Comparison of ENCODE assay signal across 9 cellular contexts in the genomic region with DNA sequence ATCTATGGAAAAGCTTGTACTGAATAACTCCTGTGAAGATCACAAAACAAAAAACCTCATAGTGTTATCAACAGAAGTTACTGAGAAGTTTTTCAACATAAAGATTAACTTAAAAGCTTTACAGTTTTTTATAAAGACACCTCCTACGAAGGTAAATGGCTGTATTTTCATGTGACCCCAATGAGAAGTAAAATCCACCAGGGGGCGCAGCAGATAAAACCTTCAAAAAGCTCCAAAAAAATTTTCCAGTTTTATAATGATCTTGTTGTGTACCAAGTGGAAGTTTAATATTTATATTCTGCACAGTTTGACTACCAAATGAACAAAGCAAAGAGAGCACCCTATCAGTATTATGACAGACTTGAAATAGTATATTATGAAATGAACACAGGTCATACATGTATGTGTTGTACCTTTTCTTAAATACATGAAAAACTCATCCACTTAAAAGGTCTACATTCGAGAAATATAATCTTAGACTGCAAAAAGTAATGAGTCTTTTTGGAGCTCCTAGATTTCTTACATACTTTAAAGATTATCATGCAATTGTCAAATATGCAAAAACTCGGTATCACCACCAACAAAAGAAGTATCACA. TPM values are rescaled to one million over a fixed set of nuclear protein-coding genes. Genes with fewer than 3 reads are reported as not detected.
A peak's percentile ranks its signal among the peaks of the same experiment; 100 is the strongest.
DNase-seq lines count a peak whose midpoint lies in the region; ATAC-seq, FAIRE-seq and TF ChIP-seq lines count a peak whose summit lies in the region.
"Had no signal": no experiment of that assay in that cellular context is flagged by ENCODE, and none has a peak within 500 bp of the region (broad histone marks: within the 10 kb centered on the region; RNA-seq: fewer than 3 reads in every experiment).

No MANE protein-coding gene starts in this region.

- BruUV-seq in A673 (replicated peaks; lab: Mats Ljungman, UMichigan), result no TSS peak

- TF ChIP-seq CTCF in A673 (conservative IDR thresholded peaks at IDR 0.05; ENCODE audit: low read depth, low read length) (peak; percentile 88), RWPE2 (IDR thresholded peaks at IDR 0.05; ENCODE audit: poor library complexity, severe bottlenecking) (peak; percentile 67), choroid plexus epithelial cell (conservative IDR thresholded peaks at IDR 0.05; ENCODE audit: low read depth, low read length) (peak; percentile 66)

- H3K27me3 ChIP-seq in A673 (replicated peaks; ENCODE audit: insufficient read depth, low read depth, low read length, poor library complexity), result no peaks in the 10 kb centered on the region
- no peaks in the 10 kb centered on the region for H3K27me3 ChIP-seq in GM23248 (replicated peaks; ENCODE audit: insufficient read depth)
- no peaks in the 10 kb centered on the region for H3K27me3 ChIP-seq in RWPE2 (ENCODE audit: insufficient read depth, poor library complexity, severe bottlenecking)

- CTCF ChIA-PET in A673 (lab: Charles Lee), result interaction anchor here (1.0 to 1.3 kb wide), 6 partner anchors 11 to 245 kb away, joined by 3 to 9 read pairs (median 3); no protein-coding TSS in a partner anchor

- H3K4me2 ChIP-seq in GM23248 (ENCODE audit: unreplicated experiment), result no peak overlapping the region

- FAIRE-seq in GM19239 (lab: Jason Lieb, UNC), result no peak
- FAIRE-seq: colon had no signal

- H3K9me3 ChIP-seq in A673 (ENCODE audit: low read depth, low read length, poor library complexity, severe bottlenecking), result no peaks in the 10 kb centered on the region
- no peaks in the 10 kb centered on the region for H3K9me3 ChIP-seq in GM23248 (ENCODE audit: low read depth)
- no peaks in the 10 kb centered on the region for H3K9me3 ChIP-seq in RWPE2 (ENCODE audit: severe bottlenecking)

- 0 out of 2 replicates have a peak, but pooled peaks cover 3% of the 10 kb centered on the region for H4K20me1 ChIP-seq in GM23248 (ENCODE audit: insufficient read depth)

- DNase-seq in A673 (ENCODE audit: low spot score), result peak; percentile 75
- peak; percentile 68 for DNase-seq in GM23248
- no peak for DNase-seq in RWPE2 (ENCODE audit: low spot score)
- DNase-seq in choroid plexus epithelial cell (ENCODE audit: low read depth), result peak; percentile 75
- DNase-seq in mucosa of gallbladder (ENCODE audit: low spot score), result peak; percentile 38
- DNase-seq in GM19239 (ENCODE audit: insufficient read length, low spot score), result no peak
- DNase-seq in epidermal melanocyte (ENCODE audit: insufficient read length, low spot score), result no peak

- peaks cover 97% of the 10 kb centered on the region for H3K79me2 ChIP-seq in GM23248 (ENCODE audit: insufficient read depth)

- H3K36me3 ChIP-seq in A673 (ENCODE audit: insufficient read depth, low read length, poor library complexity, severe bottlenecking) (no peaks in the 10 kb centered on the region), GM23248 (ENCODE audit: low read depth) (no peaks in the 10 kb centered on the region), RWPE2 (ENCODE audit: low read depth) (no peaks in the 10 kb centered on the region; the same call in none of the 2 replicates)

- H3K4me3 ChIP-seq in A673 (ENCODE audit: low read depth, low read length, poor library complexity, severe bottlenecking) (no peak overlapping the region), GM23248 (no peak overlapping the region), RWPE2 (ENCODE audit: severe bottlenecking) (no peak overlapping the region), choroid plexus epithelial cell (ENCODE audit: low read depth, low read length) (no peak overlapping the region)

- no peaks in the 10 kb centered on the region for H3K9me2 ChIP-seq in GM23248 (ENCODE audit: insufficient read depth)

- 60 to 67% methylated on average over 4 of the region's 4 CpGs for WGBS in GM23248 (ENCODE audit: low coverage in 1 of 2, low lambda C conversion rate in 2 of 2, missing lambda C conversion rate in 2 of 2), 2 experiments

- H3K9ac ChIP-seq in GM23248, result no peak overlapping the region

- POLR2A ChIA-PET in A673 (lab: Charles Lee; ENCODE audit: low non-redundant PET), result interaction anchor here (0.6 kb wide), 1 partner anchor 48 kb away, joined by 3 read pairs; no protein-coding TSS in a partner anchor

- intact Hi-C loops in A673 (cut with micrococcal nuclease; ENCODE audit: unreplicated experiment), result loop anchor here (5.0 kb wide), 3 partner anchors 56 to 246 kb away; partner anchors contain the start of gene PPP3R1

- H3K27ac ChIP-seq in A673 (ENCODE audit: low read depth, low read length, poor library complexity, severe bottlenecking) (no peak overlapping the region), GM23248 (no peak overlapping the region), RWPE2 (ENCODE audit: poor library complexity, severe bottlenecking) (no peak overlapping the region)

- H3K4me1 ChIP-seq in A673 (ENCODE audit: insufficient read depth, low read length, poor library complexity, severe bottlenecking) (peaks cover 21% of the 10 kb centered on the region), GM23248 (ENCODE audit: insufficient read depth) (peaks cover 39% of the 10 kb centered on the region), RWPE2 (ENCODE audit: insufficient read depth, poor library complexity, severe bottlenecking) (peaks cover 48% of the 10 kb centered on the region)

- in situ Hi-C loops in GM23248 (cut with MboI), result no loop called here

- no peak overlapping the region for H2AFZ ChIP-seq in GM23248

- peaks cover 26% of the 10 kb centered on the region; the same call in 1 of the 2 replicates for H3F3A ChIP-seq in GM23248 (ENCODE audit: insufficient read depth)

- ATAC-seq in RWPE2 (ENCODE audit: low read depth), result no peak
- ATAC-seq in GM21390 (IDR thresholded peaks at IDR 0.05; ENCODE audit: unreplicated experiment), result no peak

RNA-seq across cellular contexts. Expression of gene PNO1, which starts 38.5 kb away (rescaled TPM):
- total RNA-seq in A673 (2021) (37.1 and 46.0 TPM in 2 replicates), mucosa of gallbladder (8.0 TPM)
- total RNA-seq in GM23248 (2014; rRNA removed; shearing (Covaris generic)), result 12.6 and 14.5 TPM in 2 replicates
- 22.5 and 23.3 TPM in 2 replicates for polyA plus RNA-seq in GM23248 (2016; fragmentation: Nextera tagmentation; extraction: Ambion mirVana)

RNA-seq across cellular contexts. Expression of gene PPP3R1, which starts 56.1 kb away (rescaled TPM):
- total RNA-seq in A673 (2021) (83.8 and 86.0 TPM in 2 replicates), mucosa of gallbladder (47.7 TPM)
- 17.7 and 19.0 TPM in 2 replicates for total RNA-seq in GM23248 (2014; rRNA removed; shearing (Covaris generic))
- 3.8 and 4.0 TPM in 2 replicates for polyA plus RNA-seq in GM23248 (2016; fragmentation: Nextera tagmentation; extraction: Ambion mirVana)

Comparison
In these comparisons a context has a peak if more than half of its experiments do, and no peak if none do; other contexts are left out.
1. DNase-seq: peak in A673 (single experiment), GM23248 (single experiment), choroid plexus epithelial cell (single experiment) and mucosa of gallbladder (single experiment); none in RWPE2 (single experiment), GM19239 (single experiment) and epidermal melanocyte (single experiment).
2. Peak in every context shown above with its lines, with median percentiles within 50 percentile points of each other: CTCF ChIP-seq.